In genomic region chr13:50594276-50594970, GRCh38 we compare ENCODE assay signal across 8 cellular contexts.
A peak's percentile ranks its signal among the peaks of the same experiment; 100 is the strongest.
DNase-seq lines count a peak whose midpoint lies in the region; ATAC-seq lines count a peak whose summit lies in the region.

No MANE protein-coding gene starts in this region.

- no peak overlapping the region for H3K4me3 Mint-ChIP-seq in activated CD4-positive, alpha-beta memory T cell treated with anti-CD3 and anti-CD28 coated beads for 36 hours

- no peaks in the 10 kb centered on the region for H3K9me3 Mint-ChIP-seq in activated CD4-positive, alpha-beta memory T cell treated with anti-CD3 and anti-CD28 coated beads for 36 hours

- H3K27ac Mint-ChIP-seq in activated CD4-positive, alpha-beta memory T cell treated with anti-CD3 and anti-CD28 coated beads for 36 hours, result no peak overlapping the region

- peak overlapping the region; percentile 44; the same call in 1 of the 2 replicates for H3K4me3 ChIP-seq in GM08714 (ENCODE audit: low read length)

- intact Hi-C loops in activated CD4-positive, alpha-beta memory T cell treated with anti-CD3 and anti-CD28 coated beads for 36 hours (cut with micrococcal nuclease), result loop anchor here (10.0 kb wide), 1 partner anchor 320 kb away; no protein-coding TSS in a partner anchor

- CTCF ChIA-PET in activated CD4-positive, alpha-beta memory T cell treated with anti-CD3 and anti-CD28 coated beads for 36 hours (lab: Charles Lee), result no interaction called here

- POLR2A ChIA-PET in activated CD4-positive, alpha-beta memory T cell treated with anti-CD3 and anti-CD28 coated beads for 36 hours (lab: Charles Lee), result no interaction called here

- H3K4me1 Mint-ChIP-seq in activated CD4-positive, alpha-beta memory T cell treated with anti-CD3 and anti-CD28 coated beads for 36 hours (ENCODE audit: low read depth), result peaks cover 22% of the 10 kb centered on the region

- ATAC-seq in GM19452 (IDR thresholded peaks at IDR 0.05; ENCODE audit: unreplicated experiment) (peak; percentile 81), HG03378 (IDR thresholded peaks at IDR 0.05; ENCODE audit: unreplicated experiment) (peak; percentile 87)

- H3K36me3 Mint-ChIP-seq in activated CD4-positive, alpha-beta memory T cell treated with anti-CD3 and anti-CD28 coated beads for 36 hours, result no peaks in the 10 kb centered on the region

- no peaks in the 10 kb centered on the region for H3K27me3 Mint-ChIP-seq in activated CD4-positive, alpha-beta memory T cell treated with anti-CD3 and anti-CD28 coated beads for 36 hours

- peak; percentile 57 for DNase-seq in activated CD4-positive, alpha-beta memory T cell treated with anti-CD3 and anti-CD28 coated beads for 36 hours
- DNase-seq in stimulated activated CD4-positive, alpha-beta T cell treated with anti-CD3 and anti-CD28 coated beads, Interleukin-12 subunit alpha, Interleukin-12 subunit beta, amount 100 ng/mL, for 4 hours, result peak; percentile 3
- DNase-seq in epidermal melanocyte (ENCODE audit: insufficient read length, low spot score), result no peak
- no peak for DNase-seq in cortex of kidney (lab: John Stamatoyannopoulos, UW)
- no peak for DNase-seq in stimulated activated naive CD4-positive, alpha-beta T cell treated with Interleukin-2 at 50 U/mL for 16 hours (lab: John Stamatoyannopoulos, UW)

Comparison
In these comparisons a context has a peak if more than half of its experiments do, and no peak if none do; other contexts are left out.
1. DNase-seq: peak in activated CD4-positive, alpha-beta memory T cell treated with anti-CD3 and anti-CD28 coated beads for 36 hours (single experiment) and stimulated activated CD4-positive, alpha-beta T cell treated with anti-CD3 and anti-CD28 coated beads, Interleukin-12 subunit alpha, Interleukin-12 subunit beta, amount 100 ng/mL, for 4 hours (single experiment); none in epidermal melanocyte (single experiment), cortex of kidney (single experiment) and stimulated activated naive CD4-positive, alpha-beta T cell treated with Interleukin-2 at 50 U/mL for 16 hours (single experiment).